1 cellular context compared by ENCODE assay signal in genomic region chr11:117081908-117082307, GRCh38.
TF ChIP-seq lines count a peak whose summit lies in the region.

No MANE protein-coding gene starts in this region.

TF ChIP-seq in HCT116, 20 proteins besides CTCF, POLR2A, EP300 and RAD21 (continued from another document):
- TF ChIP-seq, protein P1, sequence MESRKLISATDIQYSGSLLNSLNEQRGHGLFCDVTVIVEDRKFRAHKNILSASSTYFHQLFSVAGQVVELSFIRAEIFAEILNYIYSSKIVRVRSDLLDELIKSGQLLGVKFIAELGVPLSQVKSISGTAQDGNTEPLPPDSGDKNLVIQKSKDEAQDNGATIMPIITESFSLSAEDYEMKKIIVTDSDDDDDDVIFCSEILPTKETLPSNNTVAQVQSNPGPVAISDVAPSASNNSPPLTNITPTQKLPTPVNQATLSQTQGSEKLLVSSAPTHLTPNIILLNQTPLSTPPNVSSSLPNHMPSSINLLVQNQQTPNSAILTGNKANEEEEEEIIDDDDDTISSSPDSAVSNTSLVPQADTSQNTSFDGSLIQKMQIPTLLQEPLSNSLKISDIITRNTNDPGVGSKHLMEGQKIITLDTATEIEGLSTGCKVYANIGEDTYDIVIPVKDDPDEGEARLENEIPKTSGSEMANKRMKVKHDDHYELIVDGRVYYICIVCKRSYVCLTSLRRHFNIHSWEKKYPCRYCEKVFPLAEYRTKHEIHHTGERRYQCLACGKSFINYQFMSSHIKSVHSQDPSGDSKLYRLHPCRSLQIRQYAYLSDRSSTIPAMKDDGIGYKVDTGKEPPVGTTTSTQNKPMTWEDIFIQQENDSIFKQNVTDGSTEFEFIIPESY (IDR thresholded peaks at IDR 0.05; ENCODE audit: extremely low read depth, insufficient replicate concordance, low read length): no peak
- TF ChIP-seq YY1 (IDR thresholded peaks at IDR 0.05; ENCODE audit: extremely low read depth, insufficient replicate concordance, low read depth, low read length): no peak
- no peak for TF ChIP-seq EZH2phosphoT487 (IDR thresholded peaks at IDR 0.05; ENCODE audit: borderline replicate concordance)
- TF ChIP-seq ATF3 (IDR thresholded peaks at IDR 0.05): no peak
- TF ChIP-seq FOSL1 (IDR thresholded peaks at IDR 0.05; ENCODE audit: low read depth): no peak
- no peak for TF ChIP-seq CBX3 (IDR thresholded peaks at IDR 0.05; ENCODE audit: low read depth)
- TF ChIP-seq SIN3A (IDR thresholded peaks at IDR 0.05; ENCODE audit: low read depth): no peak
- no peak for TF ChIP-seq EZH2 (IDR thresholded peaks at IDR 0.05)
- no peak for TF ChIP-seq CEBPB (IDR thresholded peaks at IDR 0.05; ENCODE audit: low read depth)
